In the genomic region with DNA sequence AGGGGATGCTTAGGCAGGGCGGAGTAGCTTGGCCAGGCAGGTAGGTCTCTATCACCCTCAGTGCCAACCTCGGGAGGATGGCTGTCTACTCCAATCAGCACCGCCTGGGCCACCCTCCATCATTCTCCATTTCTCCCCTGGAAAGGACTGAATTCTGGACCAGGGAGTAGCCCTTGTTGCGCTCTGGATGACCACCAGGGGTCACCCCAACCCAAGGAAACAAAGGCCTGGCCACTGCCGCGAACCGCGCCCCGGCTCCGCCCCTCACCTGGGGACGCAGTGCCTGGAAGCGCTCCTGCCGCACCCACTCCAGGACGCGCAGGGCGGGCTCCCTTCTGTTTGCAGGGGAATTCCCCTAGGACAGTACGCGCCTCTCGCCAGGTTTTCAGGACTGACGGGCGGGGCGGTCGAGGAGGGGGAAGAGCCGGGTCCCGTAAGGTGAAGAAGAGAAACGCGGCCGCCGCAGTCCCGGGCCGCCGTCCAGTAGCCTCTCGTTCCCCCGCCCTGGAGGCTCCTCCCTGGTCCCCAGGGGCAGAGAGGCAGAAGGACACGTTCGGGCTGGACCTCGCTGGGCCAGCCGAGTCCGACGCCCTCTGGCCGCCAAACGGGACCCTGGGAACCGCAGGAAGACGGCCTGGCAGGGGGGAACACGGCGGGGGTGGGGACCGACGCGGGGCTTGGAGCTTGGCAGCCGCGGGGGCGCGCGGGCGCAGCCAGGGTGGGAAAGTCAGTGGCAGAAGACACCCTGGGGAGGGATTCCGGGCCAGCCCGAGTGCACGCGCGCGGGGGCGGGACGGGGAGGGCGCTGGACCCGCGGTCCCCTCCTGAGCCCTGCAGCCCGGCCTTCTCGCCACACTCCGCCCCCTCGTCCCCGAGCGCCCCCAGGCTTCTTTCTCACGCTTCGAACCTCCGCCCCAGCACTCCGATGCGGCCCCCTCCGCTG, we compare ENCODE assay signal across 8 cellular contexts. TPM values are rescaled to one million over a fixed set of nuclear protein-coding genes. Genes with fewer than 3 reads are reported as not detected.
DNase-seq lines count a peak whose midpoint lies in the region; ATAC-seq and TF ChIP-seq lines count a peak whose summit lies in the region.

No MANE protein-coding gene starts in this region.

- H3K27me3 Mint-ChIP-seq in activated naive CD8-positive, alpha-beta T cell treated with anti-CD3 and anti-CD28 coated beads, Interleukin-2, amount 50 U/mL, for 24 hours, result peaks cover 60% of the 10 kb centered on the region

- no peaks in the 10 kb centered on the region for H3K9me3 Mint-ChIP-seq in activated naive CD8-positive, alpha-beta T cell treated with anti-CD3 and anti-CD28 coated beads, Interleukin-2, amount 50 U/mL, for 24 hours

- peak; percentile 98 for ATAC-seq in activated naive CD8-positive, alpha-beta T cell treated with anti-CD3 and anti-CD28 coated beads, Interleukin-2, amount 50 U/mL, for 24 hours
- ATAC-seq in heart left ventricle, result peak; percentile 81 to 90 (median 86)

- peaks cover 4% of the 10 kb centered on the region for H3K4me1 Mint-ChIP-seq in activated naive CD8-positive, alpha-beta T cell treated with anti-CD3 and anti-CD28 coated beads, Interleukin-2, amount 50 U/mL, for 24 hours

- peaks cover 0 to under 1% (median 0%) of the 10 kb centered on the region in 9 donors for H3K27me3 ChIP-seq in heart left ventricle
- peaks cover 0 to 47% of the 10 kb centered on the region in 2 donors for H3K27me3 ChIP-seq in tibial nerve

- TF ChIP-seq EP300 in tibial nerve (IDR thresholded peaks at IDR 0.05), result peak in 1 of 2 donors; percentile 29

- H3K4me3 ChIP-seq in NB4 (ENCODE audit: low read depth, low read length) (peak overlapping the region; percentile 34), heart left ventricle (peak overlapping the region; percentile 22 to 92 (median 60)), tibial nerve (peak overlapping the region; percentile 40 to 67 (median 58))

- H3K27ac Mint-ChIP-seq in activated naive CD8-positive, alpha-beta T cell treated with anti-CD3 and anti-CD28 coated beads, Interleukin-2, amount 50 U/mL, for 24 hours, result no peak overlapping the region

- TF ChIP-seq POLR2A in NB4 (IDR thresholded peaks at IDR 0.05; ENCODE audit: extremely low read depth, insufficient read length) (no peak), heart left ventricle (IDR thresholded peaks at IDR 0.05) (peak in 1 of 2 donors; percentile 28), tibial nerve (IDR thresholded peaks at IDR 0.05) (no peak)

- peak overlapping the region in 10 of 12 donors; percentile 41 to 80 (median 74) for H3K27ac ChIP-seq in heart left ventricle
- H3K27ac ChIP-seq in tibial nerve, result peak overlapping the region in 2 of 4 donors; percentile 27 to 47

- H3K4me3 Mint-ChIP-seq in activated naive CD8-positive, alpha-beta T cell treated with anti-CD3 and anti-CD28 coated beads, Interleukin-2, amount 50 U/mL, for 24 hours, result peak overlapping the region; percentile 79

- TF ChIP-seq CTCF in NB4 (IDR thresholded peaks at IDR 0.05; ENCODE audit: low read depth, low read length) (peak; percentile 89), heart left ventricle (IDR thresholded peaks at IDR 0.05) (peak; percentile 85 to 97 (median 94)), tibial nerve (IDR thresholded peaks at IDR 0.05) (peak; percentile 83 to 98 (median 86))

- 2 to 8% (median 4%) methylated on average over 44 to 78 of the region's 78 CpGs for WGBS in heart left ventricle, 4 donors
- 1 to 3% methylated on average over 35 of the region's 78 CpGs for WGBS in tibial nerve, 2 donors

- intact Hi-C loops in heart left ventricle (cut with DNase I), result loop anchor here (1.0 to 10.0 kb wide), 13 partner anchors 25 to 343 kb away; a partner anchor contains a TSS

- H3K9me3 ChIP-seq in heart left ventricle (no peaks in the 10 kb centered on the region), tibial nerve (no peaks in the 10 kb centered on the region)

- H3K36me3 ChIP-seq in heart left ventricle, result no peaks in the 10 kb centered on the region
- H3K36me3 ChIP-seq in tibial nerve, result no peaks in the 10 kb centered on the region

- H3K36me3 Mint-ChIP-seq in activated naive CD8-positive, alpha-beta T cell treated with anti-CD3 and anti-CD28 coated beads, Interleukin-2, amount 50 U/mL, for 24 hours (ENCODE audit: low read depth), result no peaks in the 10 kb centered on the region

- peak; percentile 92 for DNase-seq in ELF-1 (ENCODE audit: low read depth, low spot score)
- peak; percentile 54 for DNase-seq in HCEC 1CT
- DNase-seq in NB4 (ENCODE audit: low read depth), result peak; percentile 82
- DNase-seq in SW480 (ENCODE audit: low spot score), result peak; percentile 89
- peak; percentile 96 for DNase-seq in activated naive CD8-positive, alpha-beta T cell treated with anti-CD3 and anti-CD28 coated beads, Interleukin-2, amount 50 U/mL, for 24 hours
- peak; percentile 83 to 93 (median 87) for DNase-seq in heart left ventricle
- peak; percentile 73 for DNase-seq in pons (ENCODE audit: low spot score)
- peak; percentile 70 to 78 for DNase-seq in tibial nerve (ENCODE audit: low spot score in 2 of 2)

- peaks cover 0 to 60% (median 21%) of the 10 kb centered on the region in 12 donors for H3K4me1 ChIP-seq in heart left ventricle
- H3K4me1 ChIP-seq in tibial nerve, result peaks cover 0 to 14% (median 6%) of the 10 kb centered on the region in 4 donors

RNA-seq across cellular contexts. Expression of a gene that starts 7.1 kb away (rescaled TPM):
- total RNA-seq in heart left ventricle (10 to 100 TPM in 6 of 9 donors, 1 to 10 TPM in 3; 2.1 to 16.9 (median 12.7) TPM), tibial nerve (1 to 10 TPM in 2 of 4 donors, under 1 TPM in 2; 0.66 to 4.1 (median 1.1) TPM)
- 1 to 10 TPM; 6.4 to 8.6 TPM for polyA plus RNA-seq in heart left ventricle

RNA-seq across cellular contexts. Expression of a gene that starts 30.9 kb away (rescaled TPM):
- 10 to 100 TPM in 5 of 9 donors, 1 to 10 TPM in 4; 3.6 to 32.5 (median 11.8) TPM for total RNA-seq in heart left ventricle
- polyA plus RNA-seq in heart left ventricle, result 10 to 100 TPM in 1 of 2 donors, 1 to 10 TPM in 1; 5.0 to 17.5 TPM
- 1 to 10 TPM in 1 of 4 donors, under 1 TPM in 2, not detected in 1; 0.78 to 1.3 (median 0.87) TPM for total RNA-seq in tibial nerve

RNA-seq across cellular contexts. Expression of a gene that starts 58.8 kb away (rescaled TPM):
- total RNA-seq in heart left ventricle, result under 1 TPM in 1 of 9 donors, not detected in 8; 0.21 TPM
- polyA plus RNA-seq in heart left ventricle, result not detected
- not detected for total RNA-seq in tibial nerve
